ENCODE assay signal across 23 cellular contexts in the genomic region with DNA sequence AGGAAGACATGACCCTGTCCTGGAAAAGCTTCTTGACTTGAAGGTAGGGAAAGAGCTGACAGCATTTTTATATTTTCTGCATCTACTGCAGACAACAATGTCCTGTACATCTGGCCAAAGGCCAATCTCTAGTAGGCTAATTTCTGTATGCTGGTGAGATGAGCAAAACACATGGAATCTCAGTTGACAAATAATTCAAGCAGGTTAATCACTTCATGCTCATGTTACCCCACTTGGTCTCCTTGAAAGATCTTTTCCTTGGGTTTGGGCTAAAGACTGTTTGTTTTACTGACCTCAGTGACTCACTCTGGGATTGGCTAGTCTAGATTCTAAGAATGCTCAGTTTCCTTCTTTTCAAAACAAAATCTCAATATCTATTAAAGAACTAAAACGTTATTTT.
DNase-seq lines count a peak whose midpoint lies in the region; ATAC-seq, FAIRE-seq and TF ChIP-seq lines count a peak whose summit lies in the region.
"Had no signal": no experiment of that assay in that cellular context is flagged by ENCODE, and none has a peak within 500 bp of the region (broad histone marks: within the 10 kb centered on the region; RNA-seq: fewer than 3 reads in every experiment).

No MANE protein-coding gene starts in this region.

- 95% methylated on average over 1 of the region's 1 CpG; no CpG with 5 or more reads in 1 of the 2 experiments for WGBS in H1 (ENCODE audit: extremely low coverage in 1 of 2, insufficient coverage in 1 of 2, insufficient read length in 1 of 2, insufficient replicate concordance in 2 of 2, low coverage in 1 of 2, low lambda C conversion rate in 2 of 2, missing lambda C conversion rate in 1 of 2), 2 experiments

- H2BK15ac ChIP-seq in H1 (ENCODE audit: low read length) = no peak overlapping the region

- no peak overlapping the region for H2AK5ac ChIP-seq in H1 (ENCODE audit: low read depth, low read length)

- FAIRE-seq in H1 (lab: Jason Lieb, UNC) = no peak
- FAIRE-seq: GM12878 had no signal

- H3K4me1 ChIP-seq in PC-3 (ENCODE audit: insufficient read depth, low read length) = peaks cover 38% of the 10 kb centered on the region
- H3K4me1 ChIP-seq in H1 (replicated peaks in 1 of 4; ENCODE audit: control insufficient read depth in 3 of 4, insufficient read depth in 4 of 4, low read length in 3 of 4) = no peaks in the 10 kb centered on the region
- H3K4me1 ChIP-seq: BE2C, right lobe of liver had no signal

- H3K27ac ChIP-seq in PC-3 (ENCODE audit: low read length) = peak overlapping the region; percentile 32
- no peak overlapping the region for H3K27ac ChIP-seq in H1 (ENCODE audit: low read depth, low read length)
- H3K27ac ChIP-seq: dorsolateral prefrontal cortex, right lobe of liver, vagina had no signal

- no peak overlapping the region for H3K18ac ChIP-seq in H1 (ENCODE audit: extremely low read depth, low read length)

- TF ChIP-seq POLR2A in H1 (IDR thresholded peaks at IDR 0.05; ENCODE audit: control extremely low read depth in 1 of 2, low read depth in 2 of 2, low read length in 2 of 2) = no peak

- intact Hi-C loops in PC-3 (cut with micrococcal nuclease) = loop anchor here (10.0 kb wide), 1 partner anchor 70 kb away; no protein-coding TSS in a partner anchor

- no peaks in the 10 kb centered on the region for H3K79me1 ChIP-seq in H1 (ENCODE audit: low read depth, low read length)

- no peak overlapping the region for H2BK20ac ChIP-seq in H1 (ENCODE audit: low read length)

- no peak overlapping the region for H2AFZ ChIP-seq in PC-3 (ENCODE audit: low read length)
- peak overlapping the region; percentile 58 for H2AFZ ChIP-seq in H1 (ENCODE audit: low read length)

- ATAC-seq in PC-3 (peak; percentile 86), omental fat pad (ENCODE audit: low FRiP score) (no peak)
- ATAC-seq: GM12878, right lobe of liver, T-cell had no signal

- no peak overlapping the region for H2BK5ac ChIP-seq in H1 (ENCODE audit: low read depth, low read length)

- no peak overlapping the region for H3K4ac ChIP-seq in H1 (replicated peaks; ENCODE audit: insufficient read length, low read depth, low read length)

- no peak overlapping the region for H4K8ac ChIP-seq in H1 (ENCODE audit: extremely low read depth, insufficient read depth, low read length)

- no peaks in the 10 kb centered on the region for H3K36me3 ChIP-seq in PC-3 (ENCODE audit: low read depth, low read length)
- H3K36me3 ChIP-seq in H1 (ENCODE audit: control insufficient read depth in 2 of 4, insufficient read depth in 4 of 4, low read length in 3 of 4) = no peaks in the 10 kb centered on the region
- H3K36me3 ChIP-seq: BE2C, right lobe of liver, vagina had no signal

- no peak overlapping the region for H2BK12ac ChIP-seq in H1 (ENCODE audit: low read depth, low read length)

- H3K9ac ChIP-seq in PC-3 (ENCODE audit: low read length) = no peak overlapping the region
- H3K9ac ChIP-seq in H1 (replicated peaks in 1 of 4; ENCODE audit: extremely low read depth in 1 of 4, low read depth in 3 of 4, low read length in 3 of 4) = no peak overlapping the region

- no peak overlapping the region for H4K91ac ChIP-seq in H1 (replicated peaks; ENCODE audit: insufficient read length, low read length)

- no peak for TF ChIP-seq EP300 in H1 (IDR thresholded peaks at IDR 0.05; ENCODE audit: borderline replicate concordance in 1 of 2, low read depth in 2 of 2, low read length in 2 of 2)

- POLR2A ChIA-PET in PC-3 (lab: Charles Lee; ENCODE audit: unreplicated experiment) (no interaction called here), H1 (lab: Charles Lee; ENCODE audit: partially characterized antibody) (no interaction called here)

- in situ Hi-C loops in G401 (cut with HindIII; ENCODE audit: low sequenced_read_pairs) = no loop called here

- no peak overlapping the region for H3K23ac ChIP-seq in H1 (ENCODE audit: insufficient read length)

- no peak for TF ChIP-seq RAD21 in H1 (IDR thresholded peaks at IDR 0.05 in 1 of 2, conservative IDR thresholded peaks at IDR 0.05 in 1 of 2; ENCODE audit: low read depth in 2 of 2, low read length in 2 of 2)

- H2BK120ac ChIP-seq in H1 (replicated peaks; ENCODE audit: low read depth, low read length) = no peak overlapping the region

- no peak for TF ChIP-seq CTCF in PC-3 (conservative IDR thresholded peaks at IDR 0.05; ENCODE audit: low read depth, low read length)
- no peak for TF ChIP-seq CTCF in H1 (IDR thresholded peaks at IDR 0.05; ENCODE audit: control extremely low read depth in 1 of 3, insufficient read depth in 1 of 3, low read depth in 1 of 3, low read length in 3 of 3)
- no peak for TF ChIP-seq CTCF in omental fat pad (IDR thresholded peaks at IDR 0.05)

- DNase-seq in G401 (ENCODE audit: low spot score) (peak; percentile 59), PC-3 (peak; percentile 80), H1 (ENCODE audit: low read depth in 1 of 2, low spot score in 2 of 2) (no peak), skeletal muscle cell (ENCODE audit: low read depth) (peak; percentile 43), NCI-H2227 treated with DMSO at 0.1 percent for 48 hours (lab: John Stamatoyannopoulos, UW) (no peak), omental fat pad (ENCODE audit: low spot score) (no peak)
- no peak for DNase-seq in activated CD4-positive, alpha-beta T cell treated with anti-CD3 and anti-CD28 coated beads, Interleukin-2, amount 50 U/mL, for 1 hour
- DNase-seq: activated CD4-positive, alpha-beta memory T cell treated with anti-CD3 and anti-CD28 coated beads for 36 hours; activated naive CD4-positive, alpha-beta T cell treated with anti-CD3 and anti-CD28 coated beads, Interleukin-2, amount 50 U/mL, for 16 hours; BE2C; Calu3; dorsolateral prefrontal cortex; erythroblast; GDM1; glutamatergic neuron; NCI-H1930; NCI-H526 treated with DMSO at 0.1 percent for 48 hours; right lobe of liver; SHP77; stimulated activated CD4-positive, alpha-beta T cell treated with anti-CD3 and anti-CD28 coated beads, Interleukin-2, amount 100 ng/mL, for 48 hours; T-cell had no signal

- H3K9me3 ChIP-seq in PC-3 (ENCODE audit: low read length) = no peaks in the 10 kb centered on the region
- H3K9me3 ChIP-seq in H1 (ENCODE audit: insufficient read depth in 2 of 2, low read depth in 1 of 2, low read length in 1 of 2) = no peaks in the 10 kb centered on the region
- H3K9me3 ChIP-seq: BE2C, right lobe of liver, vagina had no signal

- H4K20me1 ChIP-seq in PC-3 (ENCODE audit: low read length) = no peaks in the 10 kb centered on the region
- H4K20me1 ChIP-seq in H1 (replicated peaks in 1 of 2; ENCODE audit: control insufficient read depth in 1 of 2, insufficient read depth in 2 of 2, low read length in 2 of 2) = no peaks in the 10 kb centered on the region

- H3K23me2 ChIP-seq in H1 (ENCODE audit: low read depth, low read length) = no peaks in the 10 kb centered on the region

- no peak overlapping the region for H4K5ac ChIP-seq in H1 (ENCODE audit: insufficient read length, low read depth, low read length)

- no TSS peak for BruUV-seq in PC-3 (replicated peaks; lab: Mats Ljungman, UMichigan)

- CTCF ChIA-PET in PC-3 (lab: Charles Lee) (no interaction called here), H1 (lab: Charles Lee; ENCODE audit: partially characterized antibody) (no interaction called here)

- peak overlapping the region; percentile 57 for H3K4me2 ChIP-seq in PC-3 (ENCODE audit: low read length)
- no peak overlapping the region for H3K4me2 ChIP-seq in H1 (ENCODE audit: insufficient read depth in 1 of 2, low read depth in 2 of 2, low read length in 2 of 2)

- H3K79me2 ChIP-seq in PC-3 (ENCODE audit: low read length) (no peaks in the 10 kb centered on the region), H1 (ENCODE audit: control insufficient read depth in 1 of 2, insufficient read depth in 2 of 2, low read length in 2 of 2) (no peaks in the 10 kb centered on the region)

- H3K9me2 ChIP-seq in PC-3 (replicated peaks; ENCODE audit: low read length) = no peaks in the 10 kb centered on the region

- H3K14ac ChIP-seq in H1 (ENCODE audit: insufficient read length) = no peak overlapping the region

- H3F3A ChIP-seq in PC-3 (ENCODE audit: low read length, unreplicated experiment) = peaks cover 3% of the 10 kb centered on the region

- H3K4me3 ChIP-seq in PC-3 (ENCODE audit: low read length) = no peak overlapping the region; the same call in 1 of the 2 replicates
- H3K4me3 ChIP-seq in H1 (ENCODE audit: extremely low read depth in 1 of 4, insufficient read depth in 2 of 4, low read depth in 3 of 4, low read length in 4 of 4) = no peak overlapping the region
- H3K4me3 ChIP-seq in skeletal muscle cell (ENCODE audit: low read depth, low read length) = no peak overlapping the region
- H3K4me3 ChIP-seq: dorsolateral prefrontal cortex, GM12878, right lobe of liver, vagina had no signal

- H3K27me3 ChIP-seq in PC-3 (ENCODE audit: low read length) (no peaks in the 10 kb centered on the region), H1 (replicated peaks in 1 of 4; ENCODE audit: control insufficient read depth in 3 of 4, extremely low read depth in 1 of 4, insufficient read depth in 3 of 4, low read length in 3 of 4) (no peaks in the 10 kb centered on the region)
- H3K27me3 ChIP-seq: dorsolateral prefrontal cortex, right lobe of liver, vagina had no signal

- H3K56ac ChIP-seq in H1 (replicated peaks; ENCODE audit: insufficient read length, low read depth, low read length) = no peak overlapping the region

TF ChIP-seq in H1, 55 proteins besides CTCF, POLR2A, EP300 and RAD21:
- TF ChIP-seq TAF7 (optimal IDR thresholded peaks at IDR 0.05; ENCODE audit: borderline replicate concordance, low read depth, low read length) (no peak), RXRA (IDR thresholded peaks at IDR 0.05; ENCODE audit: insufficient read depth, low read depth, low read length) (no peak), POU5F1 (IDR thresholded peaks at IDR 0.05; ENCODE audit: low read depth, low read length) (no peak), ATF3 (IDR thresholded peaks at IDR 0.05; ENCODE audit: insufficient read depth, low read depth, low read length) (no peak), CBX5 (IDR thresholded peaks at IDR 0.05; ENCODE audit: low read depth, low read length) (no peak), SAP30 (IDR thresholded peaks at IDR 0.05; ENCODE audit: insufficient read depth, insufficient replicate concordance, low read length) (no peak), CTBP2 (IDR thresholded peaks at IDR 0.05; ENCODE audit: borderline replicate concordance, insufficient read depth, insufficient read length, low read length) (no peak), E2F6 (IDR thresholded peaks at IDR 0.05) (no peak)

Comparison
In these comparisons a context has a peak if more than half of its experiments do, and no peak if none do; other contexts are left out.
1. DNase-seq: peak in G401 (single experiment), PC-3 (single experiment) and skeletal muscle cell (single experiment); none in H1 (0 of 2), NCI-H2227 treated with DMSO at 0.1 percent for 48 hours (single experiment), activated CD4-positive, alpha-beta T cell treated with anti-CD3 and anti-CD28 coated beads, Interleukin-2, amount 50 U/mL, for 1 hour (single experiment) and omental fat pad (single experiment).